Comparison of ENCODE assay signal across 9 cellular contexts in genomic region chr16:590875-591200, GRCh38. TPM values are rescaled to one million over a fixed set of nuclear protein-coding genes. Genes with fewer than 3 reads are reported as not detected.
DNase-seq lines count a peak whose midpoint lies in the region; ATAC-seq and TF ChIP-seq lines count a peak whose summit lies in the region.
"Had no signal": no experiment of that assay in that cellular context is flagged by ENCODE, and none has a peak within 500 bp of the region (broad histone marks: within the 10 kb centered on the region; RNA-seq: fewer than 3 reads in every experiment).

No MANE protein-coding gene starts in this region.

- peak overlapping the region; percentile 71 for H3K9ac ChIP-seq in SU-DHL-6 (ENCODE audit: low read length)

- no peaks in the 10 kb centered on the region; the same call in 1 of the 2 replicates for H3F3A ChIP-seq in SU-DHL-6 (ENCODE audit: insufficient read depth)

- H3K9me2 ChIP-seq in SU-DHL-6 (replicated peaks; ENCODE audit: insufficient read depth, low read length): no peaks in the 10 kb centered on the region

- H3K27ac ChIP-seq in SU-DHL-6 (ENCODE audit: low read depth, low read length) (no peak overlapping the region), sigmoid colon (peak overlapping the region in 3 of 4 donors; percentile 85 to 95 (median 85))

- H2AFZ ChIP-seq in SU-DHL-6 (ENCODE audit: low read depth, low read length, severe bottlenecking): no peak overlapping the region

- ATAC-seq in GM18868 (IDR thresholded peaks at IDR 0.05; ENCODE audit: unreplicated experiment): no peak

- peaks cover 0 to 45% (median 42%) of the 10 kb centered on the region in 4 donors for H3K4me1 ChIP-seq in sigmoid colon

- H3K79me2 ChIP-seq in SU-DHL-6 (ENCODE audit: insufficient read depth, low read length): peaks cover 13% of the 10 kb centered on the region; the same call in 1 of the 2 replicates

- no peak for TF ChIP-seq POLR2A in sigmoid colon (IDR thresholded peaks at IDR 0.05)

- intact Hi-C loops in sigmoid colon (cut with DNase I): no loop called here

- H3K27me3 ChIP-seq in SU-DHL-6 (ENCODE audit: low read length): no peaks in the 10 kb centered on the region
- no peaks in the 10 kb centered on the region for H3K27me3 ChIP-seq in sigmoid colon

- no peaks in the 10 kb centered on the region for H3K36me3 ChIP-seq in SU-DHL-6 (ENCODE audit: low read length)
- H3K36me3 ChIP-seq in sigmoid colon: peaks cover 0 to 4% (median 0%) of the 10 kb centered on the region in 4 donors

- H3K4me3 ChIP-seq in GM12865 (ENCODE audit: low read depth, low read length): peak overlapping the region; percentile 77
- H3K4me3 ChIP-seq in SU-DHL-6 (ENCODE audit: insufficient read depth, low read length, poor library complexity, severe bottlenecking): peak overlapping the region; percentile 66
- peak overlapping the region; percentile 79 for H3K4me3 ChIP-seq in fibroblast of pulmonary artery (replicated peaks; ENCODE audit: low read depth, low read length)
- peak overlapping the region; percentile 58 to 97 (median 74) for H3K4me3 ChIP-seq in sigmoid colon

- no peaks in the 10 kb centered on the region for H4K20me1 ChIP-seq in SU-DHL-6 (ENCODE audit: low read depth, low read length)

- DNase-seq in GM12865 (ENCODE audit: low read depth) (no peak), fibroblast of pulmonary artery (ENCODE audit: low read depth) (no peak), sigmoid colon (peak; percentile 65), medulla oblongata (ENCODE audit: extremely low spot score) (no peak), midbrain (lab: John Stamatoyannopoulos, UW) (no peak)
- no peak for DNase-seq in stimulated activated CD4-positive, alpha-beta T cell treated with anti-CD3 and anti-CD28 coated beads, Interleukin-15, amount 100 ng/mL, for 24 hours

- no peak for TF ChIP-seq EP300 in sigmoid colon (IDR thresholded peaks at IDR 0.05)

- TF ChIP-seq CTCF in GM12865 (IDR thresholded peaks at IDR 0.05; ENCODE audit: insufficient read depth, low read depth, low read length, missing control alignments): no peak
- TF ChIP-seq CTCF in SU-DHL-6 (IDR thresholded peaks at IDR 0.05; ENCODE audit: insufficient read depth, low read length, poor library complexity, severe bottlenecking): no peak
- no peak for TF ChIP-seq CTCF in fibroblast of pulmonary artery (IDR thresholded peaks at IDR 0.05; ENCODE audit: low read length, missing control alignments)
- no peak for TF ChIP-seq CTCF in sigmoid colon (IDR thresholded peaks at IDR 0.05)

- peak overlapping the region; percentile 59 for H3K4me2 ChIP-seq in SU-DHL-6 (ENCODE audit: low read depth, low read length, poor library complexity, severe bottlenecking)

- no peaks in the 10 kb centered on the region for H3K9me3 ChIP-seq in SU-DHL-6 (ENCODE audit: insufficient read depth, low read length)
- no peaks in the 10 kb centered on the region for H3K9me3 ChIP-seq in sigmoid colon

- WGBS in sigmoid colon, 2 donors: 16 to 62% methylated on average over 6 of the region's 6 CpGs

RNA-seq across cellular contexts. Expression of gene RAB40C, which starts 1.0 kb away (rescaled TPM):
- 10 to 100 TPM; 16.8 to 32.7 (median 17.9) TPM for total RNA-seq in sigmoid colon
- polyA plus RNA-seq in sigmoid colon: 10 to 100 TPM; 28.8 to 41.2 (median 38.3) TPM

RNA-seq across cellular contexts. Expression of gene PIGQ, which starts 21.1 kb away (rescaled TPM):
- 10 to 100 TPM; 15.5 to 45.7 (median 22.6) TPM for total RNA-seq in sigmoid colon
- polyA plus RNA-seq in sigmoid colon: 10 to 100 TPM; 11.1 to 47.4 (median 12.0) TPM

RNA-seq across cellular contexts. Expression of gene NHLRC4, which starts 24.0 kb away (rescaled TPM):
- total RNA-seq in sigmoid colon: 1 to 10 TPM; 1.5 to 4.2 (median 1.7) TPM
- polyA plus RNA-seq in sigmoid colon: 1 to 10 TPM in 1 of 3 donors, under 1 TPM in 2; 0.60 to 1.5 (median 0.69) TPM

RNA-seq across cellular contexts. Expression of gene PRR35, which starts 30.6 kb away (rescaled TPM):
- total RNA-seq in sigmoid colon: not detected
- not detected for polyA plus RNA-seq in sigmoid colon
- total RNA-seq: RPMI7951 had no signal

RNA-seq across cellular contexts. Expression of gene WFIKKN1, which starts 39.9 kb away (rescaled TPM):
- total RNA-seq in sigmoid colon: 1 to 10 TPM in 1 of 4 donors, under 1 TPM in 3; 0.27 to 1.4 (median 0.43) TPM
- polyA plus RNA-seq in sigmoid colon: under 1 TPM; 0.46 to 0.80 (median 0.60) TPM
- total RNA-seq: RPMI7951 had no signal
